Comparison of ENCODE assay signal across 7 cellular contexts in the genomic region with DNA sequence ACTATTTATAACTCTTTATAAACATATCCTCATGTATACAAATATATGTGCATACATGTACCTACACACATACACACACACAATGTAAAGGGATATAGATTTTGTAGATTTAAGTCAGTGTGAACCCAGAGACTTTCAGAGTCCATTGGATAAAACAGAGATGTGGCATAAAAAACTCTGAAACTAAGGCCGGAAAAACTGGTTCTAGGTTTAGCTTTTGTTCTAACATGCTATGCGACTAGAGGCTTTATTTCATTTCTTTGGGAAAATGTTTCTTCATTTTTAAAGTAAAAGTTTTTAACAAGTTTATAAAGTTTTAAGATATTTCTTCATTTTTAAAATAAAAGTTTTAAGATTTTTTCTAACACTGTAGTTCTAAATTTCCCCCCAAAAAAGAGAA. TPM values are rescaled to one million over a fixed set of nuclear protein-coding genes. Genes with fewer than 3 reads are reported as not detected.
"Had no signal": no experiment of that assay in that cellular context is flagged by ENCODE, and none has a peak within 500 bp of the region (broad histone marks: within the 10 kb centered on the region; RNA-seq: fewer than 3 reads in every experiment).

No MANE protein-coding gene starts in this region.

- H3K4me1 Mint-ChIP-seq: H9 had no signal

- H3K27ac Mint-ChIP-seq: GM23338, H9, IgD-negative memory B cell had no signal

- H3K9me3 Mint-ChIP-seq: GM23338, H9 had no signal

- DNase-seq: HCEC 1CT had no signal

- H3K4me2 ChIP-seq: GM23338 had no signal

- H3K4me3 Mint-ChIP-seq: GM23338, H9, IgD-negative memory B cell had no signal

- H3K27ac ChIP-seq: HL-60 had no signal

- H3K4me3 ChIP-seq: GM23338 had no signal

RNA-seq across cellular contexts. Expression of gene ZPLD1, which starts 36.7 kb away (rescaled TPM):
- total RNA-seq: GM23338, H1, H9, HepG2 had no signal
- polyA plus RNA-seq: GM23338, H1, HepG2, IgD-negative memory B cell had no signal
